7 cellular contexts compared by ENCODE assay signal in the genomic region with DNA sequence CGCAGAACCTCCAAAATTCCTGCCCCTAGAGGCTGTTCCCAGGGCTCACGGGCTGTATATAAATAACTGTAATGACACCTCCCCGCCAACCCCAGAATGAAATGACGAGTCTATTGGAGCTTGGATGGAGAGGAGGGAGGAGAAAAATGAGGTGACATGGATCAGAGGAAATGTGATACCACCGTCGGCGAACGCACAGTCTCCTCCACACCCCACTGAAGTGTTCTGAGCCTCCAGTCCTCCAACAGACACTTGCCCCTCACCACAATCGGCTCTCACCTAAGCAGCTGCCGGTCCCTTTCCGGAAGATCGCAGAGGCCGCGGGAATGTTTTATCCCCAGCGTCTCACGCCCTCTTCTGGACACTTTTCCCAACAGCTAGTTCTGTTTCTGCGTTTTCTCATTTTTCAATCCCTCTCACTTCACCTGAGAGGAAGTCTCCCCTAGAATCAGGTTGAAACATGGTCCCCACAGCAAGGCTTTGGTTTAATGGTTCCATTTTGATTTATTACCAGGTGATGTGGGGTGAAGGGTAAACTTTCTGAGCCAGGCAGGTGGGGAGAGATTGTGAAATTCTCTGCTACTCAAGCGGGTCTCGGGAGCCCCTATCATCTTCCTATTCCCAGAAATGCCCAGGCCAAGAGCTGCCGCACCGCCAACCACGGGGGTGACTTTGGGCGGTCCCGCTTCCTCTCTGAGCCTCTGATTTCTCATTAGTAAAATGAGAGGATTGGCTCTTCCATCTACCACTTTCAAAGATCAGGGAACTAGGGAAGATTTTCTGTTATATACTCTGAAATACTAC. TPM values are rescaled to one million over a fixed set of nuclear protein-coding genes. Genes with fewer than 3 reads are reported as not detected.
DNase-seq lines count a peak whose midpoint lies in the region; ATAC-seq, FAIRE-seq and TF ChIP-seq lines count a peak whose summit lies in the region.

No MANE protein-coding gene starts in this region.

- no peak for ATAC-seq in HG03045 (IDR thresholded peaks at IDR 0.05; ENCODE audit: unreplicated experiment)

- no peaks in the 10 kb centered on the region for H3K36me3 ChIP-seq in SJCRH30

- H3K9me3 ChIP-seq in SJCRH30 (replicated peaks), result no peaks in the 10 kb centered on the region

- peak; percentile 38 to 67 for DNase-seq in SJCRH30
- peak; percentile 40 for DNase-seq in fibroblast of mammary gland (ENCODE audit: low read depth)
- DNase-seq in nucleus accumbens (lab: John Stamatoyannopoulos, UW), result peak in 38 of 56 donors; percentile 1 to 71 (median 30)
- DNase-seq in activated CD4-positive, CD25-positive, alpha-beta regulatory T cell treated with anti-CD3 and anti-CD28 coated beads, Interleukin-2, amount 50 U/mL, for 72 hours, result no peak

- H3K4me3 ChIP-seq in SJCRH30, result no peak overlapping the region
- no peak overlapping the region for H3K4me3 ChIP-seq in fibroblast of mammary gland (ENCODE audit: control insufficient read depth, low read depth, low read length)

- TF ChIP-seq CTCF in LNCAP (IDR thresholded peaks at IDR 0.05), result peak; percentile 80
- TF ChIP-seq CTCF in fibroblast of mammary gland (conservative IDR thresholded peaks at IDR 0.05; ENCODE audit: control insufficient read depth, insufficient read depth, low read depth, low read length), result peak; percentile 64

- peak; percentile 17 for FAIRE-seq in G401.6 (lab: Jason Lieb, UNC)

- H3K27ac ChIP-seq in SJCRH30, result no peak overlapping the region

- no peaks in the 10 kb centered on the region for H3K27me3 ChIP-seq in SJCRH30

- H3K4me1 ChIP-seq in SJCRH30, result no peaks in the 10 kb centered on the region

RNA-seq across cellular contexts. Expression of gene MYO5B, which starts 9.1 kb away (rescaled TPM):
- total RNA-seq in SJCRH30 (2014; rRNA removed; shearing (Covaris generic)), result 39.1 and 39.7 TPM in 2 replicates
